Comparison of ENCODE assay signal across 22 cellular contexts in the genomic region with DNA sequence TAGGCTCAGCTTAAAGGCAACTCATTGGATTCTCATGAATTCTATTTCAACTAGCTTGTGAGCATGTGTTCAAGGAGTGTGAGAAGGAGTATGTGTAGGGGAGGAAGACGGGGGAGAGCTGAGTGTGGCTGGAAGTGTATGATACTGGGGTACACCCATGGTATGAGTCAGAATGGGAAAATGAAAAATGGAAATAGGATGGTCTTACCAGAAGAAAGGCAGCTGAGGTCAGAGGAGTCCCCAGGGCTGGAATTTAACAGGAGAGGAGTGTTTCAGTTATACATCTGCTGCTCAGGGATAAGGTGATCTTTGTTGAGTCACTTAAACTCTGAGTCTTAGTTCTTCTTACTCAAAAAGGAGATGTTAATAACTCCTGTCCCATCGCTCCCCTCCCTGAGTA. TPM values are rescaled to one million over a fixed set of nuclear protein-coding genes. Genes with fewer than 3 reads are reported as not detected.
"Had no signal": no experiment of that assay in that cellular context is flagged by ENCODE, and none has a peak within 500 bp of the region (broad histone marks: within the 10 kb centered on the region; RNA-seq: fewer than 3 reads in every experiment).

No MANE protein-coding gene starts in this region.

- H3K9me3 ChIP-seq: esophagus squamous epithelium, gastrocnemius medialis, lower lobe of right lung, psoas muscle, right lobe of liver, stomach, thoracic aorta had no signal

- H3K27ac ChIP-seq: epithelial cell of prostate, esophagus squamous epithelium, lower lobe of right lung, psoas muscle, right lobe of liver, stomach, thoracic aorta had no signal

- H3K4me1 ChIP-seq: gastrocnemius medialis, left ventricle myocardium inferior, lower lobe of right lung, psoas muscle, right lobe of liver, stomach had no signal

- H3K36me3 ChIP-seq: esophagus squamous epithelium, gastrocnemius medialis, heart right ventricle, left ventricle myocardium inferior, lower lobe of right lung, right lobe of liver, stomach, thoracic aorta had no signal

- H3K27me3 ChIP-seq: esophagus squamous epithelium, gastrocnemius medialis, heart right ventricle, right lobe of liver, stomach had no signal

- DNase-seq: effector memory CD8-positive, alpha-beta T cell; esophagus squamous epithelium; gastrocnemius medialis; heart right ventricle; hypothalamus; islet precursor cell; left ventricle myocardium inferior; lower lobe of right lung; occipital lobe; psoas muscle; retina; right lobe of liver; stimulated activated CD4-positive, alpha-beta T cell treated with anti-CD3 and anti-CD28 coated beads, Interleukin-2, amount 100 ng/mL, for 24 hours; stimulated activated CD4-positive, alpha-beta T cell treated with anti-CD3 and anti-CD28 coated beads, Interleukin-4, amount 100 ng/mL, for 4 hours; stimulated activated naive CD4-positive, alpha-beta T cell; stomach; substantia nigra; trophoblast cell had no signal

- H3K4me3 ChIP-seq: esophagus squamous epithelium, gastrocnemius medialis, heart right ventricle, left ventricle myocardium inferior, lower lobe of right lung, psoas muscle, right lobe of liver, stomach, thoracic aorta had no signal

RNA-seq across cellular contexts. Expression of a gene that starts 6.7 kb away (rescaled TPM):
- total RNA-seq: natural killer cell treated with Interleukin-12 subunit alpha and Interleukin-12 subunit beta and Interleukin-15 and Interleukin-18, amount 100 ng/mL, for 72 hours had no signal

RNA-seq across cellular contexts. Expression of a gene that starts 13.3 kb away (rescaled TPM):
- total RNA-seq: fibroblast of villous mesenchyme; natural killer cell treated with Interleukin-12 subunit alpha and Interleukin-12 subunit beta and Interleukin-15 and Interleukin-18, amount 100 ng/mL, for 72 hours had no signal
